In the genomic region with DNA sequence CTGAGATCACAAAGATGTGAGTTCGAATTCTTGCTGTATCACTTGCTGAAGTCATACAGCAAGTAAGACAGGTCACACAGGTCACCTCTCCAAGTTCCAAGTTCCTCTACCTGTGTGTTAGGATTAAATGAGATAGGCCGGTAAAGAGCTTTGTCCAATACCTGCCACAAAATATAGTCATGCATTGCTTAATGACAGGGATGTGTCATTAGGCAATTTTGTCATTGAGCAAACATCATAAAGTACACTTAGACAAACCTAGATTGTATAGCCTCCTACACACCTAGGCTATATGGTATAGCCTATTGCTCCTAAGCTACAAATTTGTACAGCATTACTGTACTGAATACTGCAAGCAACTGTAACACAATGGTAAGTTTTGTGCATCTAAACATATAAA, we compare ENCODE assay signal across 19 cellular contexts.
DNase-seq lines count a peak whose midpoint lies in the region; ATAC-seq, FAIRE-seq and TF ChIP-seq lines count a peak whose summit lies in the region.
"Had no signal": no experiment of that assay in that cellular context is flagged by ENCODE, and none has a peak within 500 bp of the region (broad histone marks: within the 10 kb centered on the region; RNA-seq: fewer than 3 reads in every experiment).

No MANE protein-coding gene starts in this region.

- no peak for FAIRE-seq in A549 (lab: Jason Lieb, UNC)
- FAIRE-seq: D721Med had no signal

- no peaks in the 10 kb centered on the region for H3K79me2 ChIP-seq in hepatocyte

- H3K4me1 ChIP-seq in A549 (peaks cover 23% of the 10 kb centered on the region), RWPE2 (ENCODE audit: insufficient read depth, poor library complexity, severe bottlenecking) (peaks cover 25% of the 10 kb centered on the region), hepatocyte (ENCODE audit: insufficient read depth) (peaks cover 12% of the 10 kb centered on the region)

- no peak for TF ChIP-seq RAD21 in A549 (conservative IDR thresholded peaks at IDR 0.05 in 1 of 2, IDR thresholded peaks at IDR 0.05 in 1 of 2)

- no peak for ATAC-seq in A549
- no peak for ATAC-seq in RWPE2 (ENCODE audit: low read depth)
- ATAC-seq in HG03354 (IDR thresholded peaks at IDR 0.05; ENCODE audit: poor library complexity, severe bottlenecking, unreplicated experiment), result no peak
- ATAC-seq: Right ventricle myocardium inferior had no signal

- H3K4me2 ChIP-seq in A549, result no peak overlapping the region; the same call in 2 of the 3 replicates
- H3K4me2 ChIP-seq in hepatocyte, result no peak overlapping the region
- H3K4me2 ChIP-seq: KMS-11 had no signal

- H3K9me2 ChIP-seq in hepatocyte (replicated peaks; ENCODE audit: insufficient read depth), result no peaks in the 10 kb centered on the region

- POLR2A ChIA-PET in A549 (lab: Yijun Ruan, JAX), result no interaction called here

- H4K20me1 ChIP-seq in hepatocyte (ENCODE audit: insufficient read depth, poor library complexity, severe bottlenecking), result no peaks in the 10 kb centered on the region

- H2AFZ ChIP-seq in hepatocyte, result no peak overlapping the region

- WGBS in A549 (ENCODE audit: missing lambda C conversion rate), result 62% methylated on average over 2 of the region's 2 CpGs
- 77% methylated on average over 2 of the region's 2 CpGs for WGBS in hepatocyte (ENCODE audit: low lambda C conversion rate, missing lambda C conversion rate)

- H3K27ac ChIP-seq in A549 (no peak overlapping the region; a peak in 1 of 6 replicates), RWPE2 (ENCODE audit: poor library complexity, severe bottlenecking) (peak overlapping the region; percentile 12), hepatocyte (no peak overlapping the region)
- H3K27ac ChIP-seq: C4-2B, HL-60, KMS-11 had no signal

- H3K9me3 ChIP-seq in A549 (no peaks in the 10 kb centered on the region), RWPE2 (ENCODE audit: severe bottlenecking) (no peaks in the 10 kb centered on the region), hepatocyte (ENCODE audit: low read depth) (no peaks in the 10 kb centered on the region)

- TF ChIP-seq CTCF in A549 (IDR thresholded peaks at IDR 0.05) (no peak), RWPE2 (IDR thresholded peaks at IDR 0.05; ENCODE audit: poor library complexity, severe bottlenecking) (no peak), hepatocyte (IDR thresholded peaks at IDR 0.05; ENCODE audit: poor library complexity) (no peak)

- no peak for DNase-seq in A549 (ENCODE audit: low read depth in 1 of 2, low spot score in 1 of 2)
- DNase-seq in LoVo (ENCODE audit: low spot score), result peak; percentile 35
- no peak for DNase-seq in RWPE2 (ENCODE audit: low spot score)
- DNase-seq in hepatocyte (ENCODE audit: low spot score), result peak; percentile 25
- no peak for DNase-seq in SKM-1 treated with dmso at 0.1 percent for 144 hours (lab: John Stamatoyannopoulos, UW; ENCODE audit: unreplicated experiment)
- no peak for DNase-seq in NOMO-1 (lab: John Stamatoyannopoulos, UW; ENCODE audit: unreplicated experiment in 2 of 2)
- DNase-seq: ACHN, GDM1, H7, NCI-H1436 treated with DMSO at 0.1 percent for 48 hours, NCI-H446 treated with DMSO at 0.1 percent for 48 hours, NCI-H774, SW 1271 had no signal

- CTCF ChIA-PET in A549 (lab: Yijun Ruan, JAX), result interaction anchor here (1.3 to 16.7 kb wide), 6 partner anchors 11 to 668 kb away, joined by 5 to 627 read pairs (median 9); a partner anchor contains a TSS

- H3K36me3 ChIP-seq in RWPE2 (ENCODE audit: low read depth) (no peaks in the 10 kb centered on the region), hepatocyte (replicated peaks; ENCODE audit: insufficient read depth, low read depth) (no peaks in the 10 kb centered on the region)

- H3K4me3 ChIP-seq in A549 (no peak overlapping the region), RWPE2 (ENCODE audit: severe bottlenecking) (no peak overlapping the region), hepatocyte (no peak overlapping the region)

- no peak for TF ChIP-seq EP300 in A549 (IDR thresholded peaks at IDR 0.05)

- H3K27me3 ChIP-seq in RWPE2 (ENCODE audit: insufficient read depth, poor library complexity, severe bottlenecking), result no peaks in the 10 kb centered on the region
- H3K27me3 ChIP-seq in hepatocyte, result no peaks in the 10 kb centered on the region

- no peak for TF ChIP-seq POLR2A in A549 (IDR thresholded peaks at IDR 0.05; ENCODE audit: low read length)

TF ChIP-seq in A549, 52 proteins besides CTCF, POLR2A, EP300 and RAD21:
- TF ChIP-seq POLR2AphosphoS2 (conservative IDR thresholded peaks at IDR 0.05; ENCODE audit: low read length) (no peak), CEBPB (IDR thresholded peaks at IDR 0.05) (peak in 1 of 2 experiments; percentile 41; a peak in 1 of 4 replicates), CHD4 (IDR thresholded peaks at IDR 0.05; ENCODE audit: borderline replicate concordance) (no peak), FOSL2 (IDR thresholded peaks at IDR 0.05) (no peak), FOSL2 (CRISPR knock-in tag; IDR thresholded peaks at IDR 0.05) (peak; percentile 18; the same call in 1 of the 2 replicates), SREBF2 (IDR thresholded peaks at IDR 0.05) (no peak)

Comparison
In these comparisons a context has a peak if more than half of its experiments do, and no peak if none do; other contexts are left out.
1. DNase-seq: peak in LoVo (single experiment) and hepatocyte (single experiment); none in A549 (0 of 2), RWPE2 (single experiment), SKM-1 treated with dmso at 0.1 percent for 144 hours (single experiment) and NOMO-1 (0 of 2).